ENCODE assay signal across 2 cellular contexts in the genomic region with DNA sequence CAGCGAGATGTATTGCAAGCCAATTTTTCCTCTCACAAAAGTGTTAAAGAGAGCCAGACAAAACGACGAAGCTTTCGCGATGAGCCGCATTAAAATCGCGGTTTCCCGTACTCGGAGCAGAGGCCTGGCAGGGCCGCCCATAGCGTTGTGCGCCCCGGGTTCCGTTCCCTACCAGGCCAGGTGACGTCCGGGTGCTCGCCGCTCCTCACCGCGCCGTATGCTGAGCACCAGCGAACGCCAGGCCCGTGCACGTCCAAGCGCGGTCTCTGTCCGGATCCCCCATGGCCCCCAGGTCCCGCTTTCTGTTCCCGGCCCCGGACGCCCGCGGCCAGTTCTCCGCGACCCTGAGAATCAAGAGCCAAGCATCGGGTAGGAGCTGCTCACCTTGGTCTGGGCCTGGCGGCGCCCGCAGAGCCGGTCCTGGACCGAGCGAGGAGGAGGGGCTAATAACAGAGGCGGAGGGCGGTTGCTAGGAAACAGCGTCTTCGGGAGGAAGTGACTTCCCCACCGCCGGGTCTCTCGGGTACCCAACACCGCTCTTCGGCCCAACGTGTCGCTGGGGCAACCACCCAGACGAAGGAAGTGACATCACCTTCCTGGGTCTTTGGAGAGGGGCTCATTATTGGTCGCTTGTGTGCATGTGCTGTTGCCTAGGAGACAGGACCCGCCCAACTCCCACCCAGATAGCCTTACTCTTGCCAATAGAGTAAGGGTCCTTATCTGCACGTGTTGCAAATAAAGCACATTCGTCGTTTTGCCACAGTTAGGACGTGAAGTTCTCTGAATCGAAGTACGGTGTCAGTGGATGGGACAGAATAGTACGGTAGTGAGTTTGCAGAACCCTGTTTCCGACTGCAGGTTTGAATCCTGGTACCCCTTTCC.
A peak's percentile ranks its signal among the peaks of the same experiment; 100 is the strongest.
TF ChIP-seq lines count a peak whose summit lies in the region.

A gene (minus strand): TSS at position 579 of the 882 bp plus-strand sequence. CDS start 1,115 bp downstream, outside the sequence.

TF ChIP-seq in HEK293, 187 proteins besides CTCF, POLR2A, EP300 and RAD21 (continued from another document and continues in another):
- TF ChIP-seq, protein P1, sequence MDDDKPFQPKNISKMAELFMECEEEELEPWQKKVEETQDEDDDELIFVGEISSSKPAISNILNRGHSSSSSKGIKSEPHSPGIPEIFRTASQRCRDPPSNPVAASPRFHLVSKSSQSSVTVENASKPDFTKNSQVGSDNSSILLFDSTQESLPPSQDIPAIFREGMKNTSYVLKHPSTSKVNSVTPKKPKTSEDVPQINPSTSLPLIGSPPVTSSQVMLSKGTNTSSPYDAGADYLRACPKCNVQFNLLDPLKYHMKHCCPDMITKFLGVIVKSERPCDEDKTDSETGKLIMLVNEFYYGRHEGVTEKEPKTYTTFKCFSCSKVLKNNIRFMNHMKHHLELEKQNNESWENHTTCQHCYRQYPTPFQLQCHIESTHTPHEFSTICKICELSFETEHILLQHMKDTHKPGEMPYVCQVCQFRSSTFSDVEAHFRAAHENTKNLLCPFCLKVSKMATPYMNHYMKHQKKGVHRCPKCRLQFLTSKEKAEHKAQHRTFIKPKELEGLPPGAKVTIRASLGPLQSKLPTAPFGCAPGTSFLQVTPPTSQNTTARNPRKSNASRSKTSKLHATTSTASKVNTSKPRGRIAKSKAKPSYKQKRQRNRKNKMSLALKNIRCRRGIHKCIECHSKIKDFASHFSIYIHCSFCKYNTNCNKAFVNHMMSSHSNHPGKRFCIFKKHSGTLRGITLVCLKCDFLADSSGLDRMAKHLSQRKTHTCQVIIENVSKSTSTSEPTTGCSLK (tag by site-specific recombination; IDR thresholded peaks at IDR 0.05), result no peak
- TF ChIP-seq ZNF558 (tag by site-specific recombination; IDR thresholded peaks at IDR 0.05), result no peak
- TF ChIP-seq ZNF48 (tag by site-specific recombination; IDR thresholded peaks at IDR 0.05), result no peak
- TF ChIP-seq, protein P2, sequence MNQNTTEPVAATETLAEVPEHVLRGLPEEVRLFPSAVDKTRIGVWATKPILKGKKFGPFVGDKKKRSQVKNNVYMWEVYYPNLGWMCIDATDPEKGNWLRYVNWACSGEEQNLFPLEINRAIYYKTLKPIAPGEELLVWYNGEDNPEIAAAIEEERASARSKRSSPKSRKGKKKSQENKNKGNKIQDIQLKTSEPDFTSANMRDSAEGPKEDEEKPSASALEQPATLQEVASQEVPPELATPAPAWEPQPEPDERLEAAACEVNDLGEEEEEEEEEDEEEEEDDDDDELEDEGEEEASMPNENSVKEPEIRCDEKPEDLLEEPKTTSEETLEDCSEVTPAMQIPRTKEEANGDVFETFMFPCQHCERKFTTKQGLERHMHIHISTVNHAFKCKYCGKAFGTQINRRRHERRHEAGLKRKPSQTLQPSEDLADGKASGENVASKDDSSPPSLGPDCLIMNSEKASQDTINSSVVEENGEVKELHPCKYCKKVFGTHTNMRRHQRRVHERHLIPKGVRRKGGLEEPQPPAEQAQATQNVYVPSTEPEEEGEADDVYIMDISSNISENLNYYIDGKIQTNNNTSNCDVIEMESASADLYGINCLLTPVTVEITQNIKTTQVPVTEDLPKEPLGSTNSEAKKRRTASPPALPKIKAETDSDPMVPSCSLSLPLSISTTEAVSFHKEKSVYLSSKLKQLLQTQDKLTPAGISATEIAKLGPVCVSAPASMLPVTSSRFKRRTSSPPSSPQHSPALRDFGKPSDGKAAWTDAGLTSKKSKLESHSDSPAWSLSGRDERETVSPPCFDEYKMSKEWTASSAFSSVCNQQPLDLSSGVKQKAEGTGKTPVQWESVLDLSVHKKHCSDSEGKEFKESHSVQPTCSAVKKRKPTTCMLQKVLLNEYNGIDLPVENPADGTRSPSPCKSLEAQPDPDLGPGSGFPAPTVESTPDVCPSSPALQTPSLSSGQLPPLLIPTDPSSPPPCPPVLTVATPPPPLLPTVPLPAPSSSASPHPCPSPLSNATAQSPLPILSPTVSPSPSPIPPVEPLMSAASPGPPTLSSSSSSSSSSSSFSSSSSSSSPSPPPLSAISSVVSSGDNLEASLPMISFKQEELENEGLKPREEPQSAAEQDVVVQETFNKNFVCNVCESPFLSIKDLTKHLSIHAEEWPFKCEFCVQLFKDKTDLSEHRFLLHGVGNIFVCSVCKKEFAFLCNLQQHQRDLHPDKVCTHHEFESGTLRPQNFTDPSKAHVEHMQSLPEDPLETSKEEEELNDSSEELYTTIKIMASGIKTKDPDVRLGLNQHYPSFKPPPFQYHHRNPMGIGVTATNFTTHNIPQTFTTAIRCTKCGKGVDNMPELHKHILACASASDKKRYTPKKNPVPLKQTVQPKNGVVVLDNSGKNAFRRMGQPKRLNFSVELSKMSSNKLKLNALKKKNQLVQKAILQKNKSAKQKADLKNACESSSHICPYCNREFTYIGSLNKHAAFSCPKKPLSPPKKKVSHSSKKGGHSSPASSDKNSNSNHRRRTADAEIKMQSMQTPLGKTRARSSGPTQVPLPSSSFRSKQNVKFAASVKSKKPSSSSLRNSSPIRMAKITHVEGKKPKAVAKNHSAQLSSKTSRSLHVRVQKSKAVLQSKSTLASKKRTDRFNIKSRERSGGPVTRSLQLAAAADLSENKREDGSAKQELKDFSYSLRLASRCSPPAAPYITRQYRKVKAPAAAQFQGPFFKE (tag by site-specific recombination; IDR thresholded peaks at IDR 0.05; ENCODE audit: borderline replicate concordance), result no peak
- TF ChIP-seq HOXC10 (CRISPR knock-in tag; IDR thresholded peaks at IDR 0.05), result no peak
- no peak; the same call in 1 of the 2 replicates for TF ChIP-seq ZNF394 (tag by site-specific recombination; IDR thresholded peaks at IDR 0.05; ENCODE audit: borderline replicate concordance)
- no peak for TF ChIP-seq FEZF1 (tag by site-specific recombination; IDR thresholded peaks at IDR 0.05)
- TF ChIP-seq, protein P3, sequence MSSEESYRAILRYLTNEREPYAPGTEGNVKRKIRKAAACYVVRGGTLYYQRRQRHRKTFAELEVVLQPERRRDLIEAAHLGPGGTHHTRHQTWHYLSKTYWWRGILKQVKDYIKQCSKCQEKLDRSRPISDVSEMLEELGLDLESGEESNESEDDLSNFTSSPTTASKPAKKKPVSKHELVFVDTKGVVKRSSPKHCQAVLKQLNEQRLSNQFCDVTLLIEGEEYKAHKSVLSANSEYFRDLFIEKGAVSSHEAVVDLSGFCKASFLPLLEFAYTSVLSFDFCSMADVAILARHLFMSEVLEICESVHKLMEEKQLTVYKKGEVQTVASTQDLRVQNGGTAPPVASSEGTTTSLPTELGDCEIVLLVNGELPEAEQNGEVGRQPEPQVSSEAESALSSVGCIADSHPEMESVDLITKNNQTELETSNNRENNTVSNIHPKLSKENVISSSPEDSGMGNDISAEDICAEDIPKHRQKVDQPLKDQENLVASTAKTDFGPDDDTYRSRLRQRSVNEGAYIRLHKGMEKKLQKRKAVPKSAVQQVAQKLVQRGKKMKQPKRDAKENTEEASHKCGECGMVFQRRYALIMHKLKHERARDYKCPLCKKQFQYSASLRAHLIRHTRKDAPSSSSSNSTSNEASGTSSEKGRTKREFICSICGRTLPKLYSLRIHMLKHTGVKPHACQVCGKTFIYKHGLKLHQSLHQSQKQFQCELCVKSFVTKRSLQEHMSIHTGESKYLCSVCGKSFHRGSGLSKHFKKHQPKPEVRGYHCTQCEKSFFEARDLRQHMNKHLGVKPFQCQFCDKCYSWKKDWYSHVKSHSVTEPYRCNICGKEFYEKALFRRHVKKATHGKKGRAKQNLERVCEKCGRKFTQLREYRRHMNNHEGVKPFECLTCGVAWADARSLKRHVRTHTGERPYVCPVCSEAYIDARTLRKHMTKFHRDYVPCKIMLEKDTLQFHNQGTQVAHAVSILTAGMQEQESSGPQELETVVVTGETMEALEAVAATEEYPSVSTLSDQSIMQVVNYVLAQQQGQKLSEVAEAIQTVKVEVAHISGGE (tag by site-specific recombination; conservative IDR thresholded peaks at IDR 0.05; ENCODE audit: low read depth), result peak; percentile 87
- no peak for TF ChIP-seq ZNF211 (tag by site-specific recombination; IDR thresholded peaks at IDR 0.05; ENCODE audit: low read depth)

TF ChIP-seq in GM12878, 131 proteins besides CTCF, POLR2A, EP300 and RAD21 (continued from another document and continues in another):
- TF ChIP-seq, protein P4, sequence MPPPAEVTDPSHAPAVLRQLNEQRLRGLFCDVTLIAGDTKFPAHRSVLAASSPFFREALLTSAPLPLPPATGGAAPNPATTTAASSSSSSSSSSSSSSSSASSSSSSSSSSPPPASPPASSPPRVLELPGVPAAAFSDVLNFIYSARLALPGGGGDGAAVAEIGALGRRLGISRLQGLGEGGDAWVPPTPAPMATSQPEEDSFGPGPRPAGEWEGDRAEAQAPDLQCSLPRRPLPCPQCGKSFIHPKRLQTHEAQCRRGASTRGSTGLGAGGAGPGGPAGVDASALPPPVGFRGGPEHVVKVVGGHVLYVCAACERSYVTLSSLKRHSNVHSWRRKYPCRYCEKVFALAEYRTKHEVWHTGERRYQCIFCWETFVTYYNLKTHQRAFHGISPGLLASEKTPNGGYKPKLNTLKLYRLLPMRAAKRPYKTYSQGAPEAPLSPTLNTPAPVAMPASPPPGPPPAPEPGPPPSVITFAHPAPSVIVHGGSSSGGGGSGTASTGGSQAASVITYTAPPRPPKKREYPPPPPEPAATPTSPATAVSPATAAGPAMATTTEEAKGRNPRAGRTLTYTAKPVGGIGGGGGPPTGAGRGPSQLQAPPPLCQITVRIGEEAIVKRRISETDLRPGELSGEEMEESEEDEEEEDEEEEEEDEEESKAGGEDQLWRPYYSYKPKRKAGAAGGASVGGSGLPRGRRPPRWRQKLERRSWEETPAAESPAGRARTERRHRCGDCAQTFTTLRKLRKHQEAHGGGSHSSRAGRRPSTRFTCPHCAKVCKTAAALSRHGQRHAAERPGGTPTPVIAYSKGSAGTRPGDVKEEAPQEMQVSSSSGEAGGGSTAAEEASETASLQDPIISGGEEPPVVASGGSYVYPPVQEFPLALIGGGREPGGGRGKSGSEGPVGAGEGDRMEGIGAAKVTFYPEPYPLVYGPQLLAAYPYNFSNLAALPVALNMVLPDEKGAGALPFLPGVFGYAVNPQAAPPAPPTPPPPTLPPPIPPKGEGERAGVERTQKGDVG (CRISPR knock-in tag; IDR thresholded peaks at IDR 0.05), result no peak
- TF ChIP-seq MXI1 (IDR thresholded peaks at IDR 0.05; ENCODE audit: low read depth, low read length), result peak; percentile 82
- no peak for TF ChIP-seq CBX5 (IDR thresholded peaks at IDR 0.05; ENCODE audit: low read depth)
- no peak for TF ChIP-seq FOXK2 (IDR thresholded peaks at IDR 0.05)
- no peak for TF ChIP-seq BRCA1 (IDR thresholded peaks at IDR 0.05; ENCODE audit: low read depth, low read length)
- TF ChIP-seq RAD51 (IDR thresholded peaks at IDR 0.05), result peak; percentile 12; the same call in 1 of the 2 replicates
- TF ChIP-seq MYB (IDR thresholded peaks at IDR 0.05; ENCODE audit: borderline replicate concordance, low read depth, low read length), result no peak
- TF ChIP-seq KDM1A (IDR thresholded peaks at IDR 0.05; ENCODE audit: borderline replicate concordance), result no peak
- no peak for TF ChIP-seq NFYA (IDR thresholded peaks at IDR 0.05; ENCODE audit: borderline replicate concordance, low read depth, low read length)
- TF ChIP-seq ATF7 (IDR thresholded peaks at IDR 0.05; ENCODE audit: low read depth), result peak; percentile 87
- TF ChIP-seq, protein P5, sequence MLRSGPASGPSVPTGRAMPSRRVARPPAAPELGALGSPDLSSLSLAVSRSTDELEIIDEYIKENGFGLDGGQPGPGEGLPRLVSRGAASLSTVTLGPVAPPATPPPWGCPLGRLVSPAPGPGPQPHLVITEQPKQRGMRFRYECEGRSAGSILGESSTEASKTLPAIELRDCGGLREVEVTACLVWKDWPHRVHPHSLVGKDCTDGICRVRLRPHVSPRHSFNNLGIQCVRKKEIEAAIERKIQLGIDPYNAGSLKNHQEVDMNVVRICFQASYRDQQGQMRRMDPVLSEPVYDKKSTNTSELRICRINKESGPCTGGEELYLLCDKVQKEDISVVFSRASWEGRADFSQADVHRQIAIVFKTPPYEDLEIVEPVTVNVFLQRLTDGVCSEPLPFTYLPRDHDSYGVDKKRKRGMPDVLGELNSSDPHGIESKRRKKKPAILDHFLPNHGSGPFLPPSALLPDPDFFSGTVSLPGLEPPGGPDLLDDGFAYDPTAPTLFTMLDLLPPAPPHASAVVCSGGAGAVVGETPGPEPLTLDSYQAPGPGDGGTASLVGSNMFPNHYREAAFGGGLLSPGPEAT (IDR thresholded peaks at IDR 0.05; ENCODE audit: low read depth), result no peak
- peak; percentile 92 for TF ChIP-seq RFX5 (IDR thresholded peaks at IDR 0.05; ENCODE audit: low read depth, low read length)
- no peak for TF ChIP-seq IKZF2 (IDR thresholded peaks at IDR 0.05)
- TF ChIP-seq SUPT20H (IDR thresholded peaks at IDR 0.05; ENCODE audit: borderline replicate concordance, control insufficient read depth, low read depth, low read length), result no peak
- no peak for TF ChIP-seq NRF1 (conservative IDR thresholded peaks at IDR 0.05; ENCODE audit: low read depth, low read length)
- TF ChIP-seq, protein P6, sequence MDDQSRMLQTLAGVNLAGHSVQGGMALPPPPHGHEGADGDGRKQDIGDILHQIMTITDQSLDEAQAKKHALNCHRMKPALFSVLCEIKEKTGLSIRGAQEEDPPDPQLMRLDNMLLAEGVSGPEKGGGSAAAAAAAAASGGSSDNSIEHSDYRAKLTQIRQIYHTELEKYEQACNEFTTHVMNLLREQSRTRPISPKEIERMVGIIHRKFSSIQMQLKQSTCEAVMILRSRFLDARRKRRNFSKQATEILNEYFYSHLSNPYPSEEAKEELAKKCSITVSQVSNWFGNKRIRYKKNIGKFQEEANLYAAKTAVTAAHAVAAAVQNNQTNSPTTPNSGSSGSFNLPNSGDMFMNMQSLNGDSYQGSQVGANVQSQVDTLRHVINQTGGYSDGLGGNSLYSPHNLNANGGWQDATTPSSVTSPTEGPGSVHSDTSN (IDR thresholded peaks at IDR 0.05; ENCODE audit: insufficient replicate concordance, low read depth, low read length), result no peak
- 0 out of 2 replicates have a peak, but pooled peaks have one; percentile 32 for TF ChIP-seq CHD2 (IDR thresholded peaks at IDR 0.05; ENCODE audit: borderline replicate concordance, low read depth, low read length)
- TF ChIP-seq, protein P7, sequence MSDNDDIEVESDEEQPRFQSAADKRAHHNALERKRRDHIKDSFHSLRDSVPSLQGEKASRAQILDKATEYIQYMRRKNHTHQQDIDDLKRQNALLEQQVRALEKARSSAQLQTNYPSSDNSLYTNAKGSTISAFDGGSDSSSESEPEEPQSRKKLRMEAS (IDR thresholded peaks at IDR 0.05; ENCODE audit: low read depth, low read length), result no peak
- peak; percentile 86 for TF ChIP-seq GABPA (IDR thresholded peaks at IDR 0.05; ENCODE audit: low read depth)
- TF ChIP-seq CREM (IDR thresholded peaks at IDR 0.05; ENCODE audit: low read depth), result peak; percentile 58; the same call in 1 of the 2 replicates
- TF ChIP-seq, protein P8, sequence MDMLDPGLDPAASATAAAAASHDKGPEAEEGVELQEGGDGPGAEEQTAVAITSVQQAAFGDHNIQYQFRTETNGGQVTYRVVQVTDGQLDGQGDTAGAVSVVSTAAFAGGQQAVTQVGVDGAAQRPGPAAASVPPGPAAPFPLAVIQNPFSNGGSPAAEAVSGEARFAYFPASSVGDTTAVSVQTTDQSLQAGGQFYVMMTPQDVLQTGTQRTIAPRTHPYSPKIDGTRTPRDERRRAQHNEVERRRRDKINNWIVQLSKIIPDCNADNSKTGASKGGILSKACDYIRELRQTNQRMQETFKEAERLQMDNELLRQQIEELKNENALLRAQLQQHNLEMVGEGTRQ (IDR thresholded peaks at IDR 0.05; ENCODE audit: borderline replicate concordance, low read depth, low read length), result no peak; the same call in 1 of the 2 replicates
